19 cellular contexts compared by ENCODE assay signal in the genomic region with DNA sequence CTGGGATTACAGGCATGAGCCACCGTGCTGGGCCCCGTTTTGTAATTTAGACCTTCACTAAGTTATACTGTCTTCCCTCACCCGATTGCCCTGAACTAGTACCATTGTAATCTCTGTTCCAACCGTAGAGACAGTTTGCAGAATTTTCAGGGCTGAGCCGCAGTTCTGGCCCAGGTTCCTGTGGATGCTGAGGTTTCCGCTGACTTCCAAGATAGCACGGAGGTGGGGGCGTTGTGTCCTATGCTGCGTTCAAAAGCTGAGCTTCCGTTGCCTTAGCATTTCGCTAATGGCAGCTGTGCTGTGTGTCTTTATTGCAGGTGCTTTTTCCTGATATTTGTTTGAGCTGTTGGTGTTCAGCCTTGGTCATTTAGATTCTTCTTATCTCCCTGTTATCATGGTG.
DNase-seq lines count a peak whose midpoint lies in the region; ATAC-seq and TF ChIP-seq lines count a peak whose summit lies in the region.
"Had no signal": no experiment of that assay in that cellular context is flagged by ENCODE, and none has a peak within 500 bp of the region (broad histone marks: within the 10 kb centered on the region; RNA-seq: fewer than 3 reads in every experiment).

No MANE protein-coding gene starts in this region.

- H3K9ac ChIP-seq in H9 (ENCODE audit: extremely low read depth, insufficient read length, low read length), result no peak overlapping the region

- H3K27ac ChIP-seq in H9 (ENCODE audit: insufficient read length, low read depth, low read length), result no peak overlapping the region
- H3K27ac ChIP-seq in RWPE2 (ENCODE audit: poor library complexity, severe bottlenecking), result peak overlapping the region; percentile 74
- peak overlapping the region in 3 of 4 donors; percentile 9 to 75 (median 74) for H3K27ac ChIP-seq in gastroesophageal sphincter
- H3K27ac ChIP-seq in SJCRH30, result no peak overlapping the region

- H3K4me3 Mint-ChIP-seq in H9, result no peak overlapping the region
- H3K4me3 Mint-ChIP-seq in progenitor cell of endocrine pancreas (ENCODE audit: low read depth), result no peak overlapping the region
- H3K4me3 Mint-ChIP-seq: CD8-positive, alpha-beta memory T cell had no signal

- H3K79me1 ChIP-seq in H9 (ENCODE audit: insufficient read depth, low read depth, low read length, poor library complexity, severe bottlenecking), result peaks cover 15% of the 10 kb centered on the region

- H3K27me3 ChIP-seq in H9 (ENCODE audit: insufficient read depth, low read length) (no peaks in the 10 kb centered on the region), RWPE2 (ENCODE audit: insufficient read depth, poor library complexity, severe bottlenecking) (no peaks in the 10 kb centered on the region), gastroesophageal sphincter (no peaks in the 10 kb centered on the region), SJCRH30 (no peaks in the 10 kb centered on the region)

- TF ChIP-seq POLR2A in gastroesophageal sphincter (IDR thresholded peaks at IDR 0.05), result no peak

- no peak overlapping the region for H4K91ac ChIP-seq in H9 (ENCODE audit: insufficient read length, low read depth, low read length)

- H3K4me3 ChIP-seq in RWPE2 (ENCODE audit: severe bottlenecking) (no peak overlapping the region), gastroesophageal sphincter (no peak overlapping the region), SJCRH30 (no peak overlapping the region)
- H3K4me3 ChIP-seq: HAP-1 had no signal

- H3K9me3 Mint-ChIP-seq in H9 (no peaks in the 10 kb centered on the region), progenitor cell of endocrine pancreas (ENCODE audit: low read depth) (peaks cover 6% of the 10 kb centered on the region)

- TF ChIP-seq CTCF in H9 (conservative IDR thresholded peaks at IDR 0.05), result no peak
- TF ChIP-seq CTCF in RWPE2 (IDR thresholded peaks at IDR 0.05; ENCODE audit: poor library complexity, severe bottlenecking), result no peak
- TF ChIP-seq CTCF in gastroesophageal sphincter (IDR thresholded peaks at IDR 0.05), result no peak
- no peak for TF ChIP-seq CTCF in progenitor cell of endocrine pancreas (IDR thresholded peaks at IDR 0.05; ENCODE audit: unreplicated experiment)

- H2BK15ac ChIP-seq in H9 (ENCODE audit: low read depth, low read length), result no peak overlapping the region

- no peak overlapping the region for H2BK5ac ChIP-seq in H9 (ENCODE audit: insufficient read length, low read length)

- DNase-seq in H9, result no peak
- no peak for DNase-seq in RWPE2 (ENCODE audit: low spot score)
- DNase-seq in progenitor cell of endocrine pancreas (ENCODE audit: low spot score, unreplicated experiment), result no peak
- DNase-seq in stimulated activated CD4-positive, alpha-beta T cell treated with anti-CD3 and anti-CD28 coated beads, Interleukin-4, amount 100 ng/mL, for 1 hour, result no peak
- no peak for DNase-seq in activated gamma-delta T cell treated with Interleukin-2 at 50 U/mL for 16 hours
- DNase-seq in SIG-M5 (lab: John Stamatoyannopoulos, UW), result no peak
- no peak for DNase-seq in SJCRH30
- DNase-seq: ACHN; C1 segment of cervical spinal cord; CD8-positive, alpha-beta memory T cell; NCI-H1092 treated with DMSO at 0.1 percent for 48 hours; NCI-H146; NCI-H2029 treated with DMSO at 0.1 percent for 48 hours; NCI-H2171 treated with DMSO at 0.1 percent for 48 hours; NCI-H446; NCI-H526 treated with DMSO at 0.1 percent for 48 hours; SHP77 had no signal

- H3K36me3 ChIP-seq in RWPE2 (ENCODE audit: low read depth), result no peaks in the 10 kb centered on the region
- H3K36me3 ChIP-seq in gastroesophageal sphincter, result no peaks in the 10 kb centered on the region
- no peaks in the 10 kb centered on the region for H3K36me3 ChIP-seq in SJCRH30
- H3K36me3 ChIP-seq: HAP-1 had no signal

- no peak overlapping the region for H2AFZ ChIP-seq in H9 (ENCODE audit: low read length)

- peaks cover 4% of the 10 kb centered on the region; the same call in 1 of the 2 replicates for H3K4me1 ChIP-seq in H9 (ENCODE audit: insufficient read depth, low read length)
- H3K4me1 ChIP-seq in RWPE2 (ENCODE audit: insufficient read depth, poor library complexity, severe bottlenecking), result peaks cover 17% of the 10 kb centered on the region
- H3K4me1 ChIP-seq in gastroesophageal sphincter, result peaks cover 0 to 46% (median 9%) of the 10 kb centered on the region in 3 donors
- H3K4me1 ChIP-seq in SJCRH30, result peaks cover 23% of the 10 kb centered on the region

- no peak overlapping the region for H4K8ac ChIP-seq in H9 (replicated peaks; ENCODE audit: insufficient read length, low read depth, low read length)

- H3K9me3 ChIP-seq in H9 (ENCODE audit: control insufficient read depth, low read depth, low read length) (no peaks in the 10 kb centered on the region), RWPE2 (ENCODE audit: severe bottlenecking) (no peaks in the 10 kb centered on the region), gastroesophageal sphincter (no peaks in the 10 kb centered on the region), SJCRH30 (replicated peaks) (no peaks in the 10 kb centered on the region)
- H3K9me3 ChIP-seq: HAP-1 had no signal

- H3K79me2 ChIP-seq in H9 (ENCODE audit: insufficient read depth, low read length), result peaks cover 61% of the 10 kb centered on the region

- H3K18ac ChIP-seq in H9 (ENCODE audit: insufficient read length, low read depth, low read length), result no peak overlapping the region

- no peaks in the 10 kb centered on the region for H3K23me2 ChIP-seq in H9 (ENCODE audit: insufficient read length, low read depth, low read length, poor library complexity, severe bottlenecking)

- H3K14ac ChIP-seq in H9 (ENCODE audit: insufficient read depth, low read length), result no peak overlapping the region

- no peak overlapping the region for H2AK5ac ChIP-seq in H9 (ENCODE audit: insufficient read length, low read length)

- H3K27me3 Mint-ChIP-seq in H9 (ENCODE audit: low read depth), result no peaks in the 10 kb centered on the region
- no peaks in the 10 kb centered on the region for H3K27me3 Mint-ChIP-seq in progenitor cell of endocrine pancreas

- H4K20me1 ChIP-seq in H9 (ENCODE audit: control insufficient read depth, insufficient read depth, insufficient read length), result no peaks in the 10 kb centered on the region

- no peak overlapping the region for H3K23ac ChIP-seq in H9 (ENCODE audit: insufficient read length, low read depth, low read length)

- ATAC-seq in RWPE2 (ENCODE audit: low read depth) (no peak), gastroesophageal sphincter (no peak)

- H2BK20ac ChIP-seq in H9 (ENCODE audit: low read depth, low read length, poor library complexity, severe bottlenecking), result no peak overlapping the region

- peaks cover 51 to 52% of the 10 kb centered on the region in 2 experiments for H3K4me1 Mint-ChIP-seq in H9
- peaks cover 31% of the 10 kb centered on the region for H3K4me1 Mint-ChIP-seq in progenitor cell of endocrine pancreas (ENCODE audit: low read depth)
- H3K4me1 Mint-ChIP-seq: CD8-positive, alpha-beta memory T cell had no signal

- H3K56ac ChIP-seq in H9 (ENCODE audit: insufficient read length, low read depth, low read length), result no peak overlapping the region

- H3K27ac Mint-ChIP-seq in H9, result peak overlapping the region in 2 of 3 experiments; percentile 52 to 89; a peak in 6 of 7 replicates
- H3K27ac Mint-ChIP-seq in progenitor cell of endocrine pancreas, result peak overlapping the region; percentile 21
- H3K27ac Mint-ChIP-seq: CD8-positive, alpha-beta memory T cell had no signal

- WGBS in H9 (ENCODE audit: extremely low coverage, insufficient read length, low lambda C conversion rate), result no CpG with 5 or more reads among the region's 11 CpGs
- 94 to 96% methylated on average over 8 to 11 of the region's 11 CpGs for WGBS in gastroesophageal sphincter (ENCODE audit: low coverage in 1 of 2), 2 donors

- no peak overlapping the region for H3K4ac ChIP-seq in H9 (ENCODE audit: low read depth, low read length)

- no peak overlapping the region for H4K5ac ChIP-seq in H9 (ENCODE audit: insufficient read length, low read depth, low read length)

- H3T11ph ChIP-seq in H9 (ENCODE audit: low read length), result no peak overlapping the region

- no peak for TF ChIP-seq EP300 in gastroesophageal sphincter (IDR thresholded peaks at IDR 0.05)

- no peak overlapping the region for H2BK120ac ChIP-seq in H9 (ENCODE audit: low read depth, low read length, poor library complexity, severe bottlenecking)

- H3K36me3 Mint-ChIP-seq in H9 (ENCODE audit: insufficient read depth in 1 of 3, low read depth in 3 of 3), result peaks cover 3 to 23% (median 11%) of the 10 kb centered on the region in 3 experiments; a peak in 6 of 7 replicates
- H3K36me3 Mint-ChIP-seq in progenitor cell of endocrine pancreas (ENCODE audit: insufficient read depth), result peaks cover 17% of the 10 kb centered on the region
- H3K36me3 Mint-ChIP-seq: CD8-positive, alpha-beta memory T cell had no signal

- H2BK12ac ChIP-seq in H9 (ENCODE audit: insufficient read length, low read depth, low read length), result no peak overlapping the region

- H3K4me2 ChIP-seq in H9 (ENCODE audit: insufficient read depth, insufficient read length, low read length), result no peak overlapping the region

Comparison
In these comparisons a context has a peak if more than half of its experiments do, and no peak if none do; other contexts are left out.
1. H3K27ac ChIP-seq: peak in RWPE2 (single experiment) and gastroesophageal sphincter (3 of 4); none in H9 (single experiment) and SJCRH30 (single experiment).